28 cellular contexts compared by ENCODE assay signal in the genomic region with DNA sequence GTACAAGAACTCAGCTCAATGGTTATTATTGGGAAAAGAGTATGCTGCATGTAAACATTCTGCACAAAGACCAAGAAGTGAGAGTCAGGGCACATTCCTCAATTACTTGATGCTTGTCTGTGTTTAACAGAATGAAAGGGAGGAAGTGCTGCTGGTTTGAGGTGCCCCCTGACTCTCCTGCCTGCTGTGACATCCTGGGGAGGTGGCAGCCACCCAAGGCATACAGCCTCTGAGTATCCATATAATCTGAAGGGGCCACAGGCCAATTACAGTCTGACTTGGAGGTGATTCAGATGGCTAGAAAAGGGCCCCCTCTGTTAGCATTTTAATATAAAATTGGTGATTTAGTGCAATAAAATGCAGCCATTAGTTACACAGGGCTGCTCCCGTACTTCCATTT.
"Had no signal": no experiment of that assay in that cellular context is flagged by ENCODE, and none has a peak within 500 bp of the region (broad histone marks: within the 10 kb centered on the region; RNA-seq: fewer than 3 reads in every experiment).

No MANE protein-coding gene starts in this region.

- H3K4me1 Mint-ChIP-seq: memory B cell; naive thymus-derived CD4-positive, alpha-beta T cell; nephron; neural progenitor cell; stimulated activated memory B cell treated with anti-CD40 and anti-IgM and Interleukin-4, amounts not matched to agents 10 μg/mL and 1 μg/mL and 100 μg/mL, for 72 hours had no signal

- H3K36me3 Mint-ChIP-seq: memory B cell; mesothelial cell of epicardium; neural progenitor cell; stimulated activated memory B cell treated with anti-CD40 and anti-IgM and Interleukin-4, amounts not matched to agents 10 μg/mL and 1 μg/mL and 100 μg/mL, for 72 hours; type B pancreatic cell had no signal

- DNase-seq: effector CD8-positive, alpha-beta T cell; endodermal cell; foreskin fibroblast; gastrocnemius medialis; heart left ventricle; kidney; naive thymus-derived CD4-positive, alpha-beta T cell; nucleus accumbens; psoas muscle; right cardiac atrium; sigmoid colon; stimulated activated CD4-positive, alpha-beta T cell treated with anti-CD3 and anti-CD28 coated beads, Interleukin-4, amount 100 ng/mL, for 4 hours; stimulated activated naive CD8-positive, alpha-beta T cell treated with anti-CD3 and anti-CD28 coated beads, Interleukin-15, Interleukin-2, amounts not matched to agents 100 U/mL and 50 U/mL, for 24 hours; substantia nigra; testis; tibial artery had no signal

- H3K4me3 Mint-ChIP-seq: dendritic cell treated with granulocyte-macrophage colony-stimulating factor and Interleukin-4, amounts not matched to agents 40 ng/mL and 50 ng/mL, for 4 days; endodermal cell; memory B cell; mesothelial cell of epicardium; naive thymus-derived CD4-positive, alpha-beta T cell; nephron; neural progenitor cell; stimulated activated memory B cell treated with anti-CD40 and anti-IgM and Interleukin-4, amounts not matched to agents 10 μg/mL and 1 μg/mL and 100 μg/mL, for 72 hours; type B pancreatic cell had no signal

- H3K27me3 ChIP-seq: gastrocnemius medialis, heart left ventricle, hepatocyte, neural progenitor cell, sigmoid colon, testis, tibial artery had no signal

- H3K27ac Mint-ChIP-seq: dendritic cell treated with granulocyte-macrophage colony-stimulating factor and Interleukin-4, amounts not matched to agents 40 ng/mL and 50 ng/mL, for 4 days; endodermal cell; memory B cell; mesothelial cell of epicardium; naive thymus-derived CD4-positive, alpha-beta T cell; nephron; neural progenitor cell; stimulated activated memory B cell treated with anti-CD40 and anti-IgM and Interleukin-4, amounts not matched to agents 10 μg/mL and 1 μg/mL and 100 μg/mL, for 72 hours; type B pancreatic cell had no signal

- H3K9me3 Mint-ChIP-seq: dendritic cell treated with granulocyte-macrophage colony-stimulating factor and Interleukin-4, amounts not matched to agents 40 ng/mL and 50 ng/mL, for 4 days; endodermal cell; mesothelial cell of epicardium; nephron; neural progenitor cell; type B pancreatic cell had no signal

- H3K36me3 ChIP-seq: gastrocnemius medialis, heart left ventricle, neural progenitor cell, sigmoid colon, tibial artery had no signal

- H3K4me1 ChIP-seq: gastrocnemius medialis, heart left ventricle, neural progenitor cell, psoas muscle, testis, tibial artery had no signal

- H3K4me3 ChIP-seq: gastrocnemius medialis, heart left ventricle, hepatocyte, lung, neural progenitor cell, psoas muscle, sigmoid colon, testis, tibial artery had no signal

- ATAC-seq: esophagus mucosa; gastrocnemius medialis; heart left ventricle; left lobe of liver; naive thymus-derived CD4-positive, alpha-beta T cell; psoas muscle; right cardiac atrium; stimulated activated memory B cell treated with anti-CD40 and anti-IgM and Interleukin-4, amounts not matched to agents 10 μg/mL and 1 μg/mL and 100 μg/mL, for 72 hours; stimulated activated naive CD8-positive, alpha-beta T cell treated with anti-CD3 and anti-CD28 coated beads, Interleukin-15, Interleukin-2, amounts not matched to agents 100 U/mL and 50 U/mL, for 24 hours had no signal

- H3K27me3 Mint-ChIP-seq: dendritic cell treated with granulocyte-macrophage colony-stimulating factor and Interleukin-4, amounts not matched to agents 40 ng/mL and 50 ng/mL, for 4 days; stimulated activated memory B cell treated with anti-CD40 and anti-IgM and Interleukin-4, amounts not matched to agents 10 μg/mL and 1 μg/mL and 100 μg/mL, for 72 hours; type B pancreatic cell had no signal

- H3K9me3 ChIP-seq: gastrocnemius medialis, heart left ventricle, psoas muscle, sigmoid colon, testis, tibial artery had no signal

- H3K27ac ChIP-seq: epithelial cell of prostate, gastrocnemius medialis, heart left ventricle, hepatocyte, neural progenitor cell, psoas muscle, sigmoid colon, testis, tibial artery had no signal
